9 cellular contexts compared by ENCODE assay signal in genomic region chr7:133082390-133082766, GRCh38. TPM values are rescaled to one million over a fixed set of nuclear protein-coding genes. Genes with fewer than 3 reads are reported as not detected.
DNase-seq lines count a peak whose midpoint lies in the region; ATAC-seq, FAIRE-seq and TF ChIP-seq lines count a peak whose summit lies in the region.
"Had no signal": no experiment of that assay in that cellular context is flagged by ENCODE, and none has a peak within 500 bp of the region (broad histone marks: within the 10 kb centered on the region; RNA-seq: fewer than 3 reads in every experiment).

No MANE protein-coding gene starts in this region.

- peak overlapping the region; percentile 92 for H3K4me2 ChIP-seq in HepG2 (ENCODE audit: low read depth, low read length)

- H3K4me1 ChIP-seq in HepG2 (ENCODE audit: insufficient read depth, low read length): peaks cover 28% of the 10 kb centered on the region
- H3K4me1 ChIP-seq in right lobe of liver: peaks cover 0 to 21% (median 1%) of the 10 kb centered on the region in 4 donors
- peaks cover 9% of the 10 kb centered on the region for H3K4me1 ChIP-seq in mononuclear cell (ENCODE audit: insufficient read depth, low read length)
- H3K4me1 ChIP-seq in vagina: peaks cover 27% of the 10 kb centered on the region
- H3K4me1 ChIP-seq in HAP-1: peaks cover 17% of the 10 kb centered on the region

- peaks cover 43% of the 10 kb centered on the region for H3K79me2 ChIP-seq in HepG2 (ENCODE audit: insufficient read depth, low read length)

- H4K20me1 ChIP-seq in HepG2 (ENCODE audit: insufficient read depth, low read length): no peaks in the 10 kb centered on the region

- H3K9ac ChIP-seq in HepG2 (ENCODE audit: insufficient read depth, low read depth, low read length): peak overlapping the region; percentile 49

- no peak for TF ChIP-seq RAD21 in HepG2 (CRISPR knock-in tag; IDR thresholded peaks at IDR 0.05)

- TF ChIP-seq POLR2A in HepG2 (IDR thresholded peaks at IDR 0.05; ENCODE audit: insufficient read depth in 1 of 2, low read depth in 2 of 2, low read length in 2 of 2) (no peak), right lobe of liver (IDR thresholded peaks at IDR 0.05) (no peak), vagina (IDR thresholded peaks at IDR 0.05) (no peak)

- H3K4me1 Mint-ChIP-seq in WTC11: peaks cover 32% of the 10 kb centered on the region

- no peak for TF ChIP-seq EP300 in HepG2 (IDR thresholded peaks at IDR 0.05; ENCODE audit: low read depth in 2 of 2, low read length in 2 of 2)
- TF ChIP-seq EP300 in HepG2 (CRISPR knock-in tag; IDR thresholded peaks at IDR 0.05; ENCODE audit: borderline replicate concordance): no peak

- peak overlapping the region; percentile 36; the same call in 1 of the 2 replicates for H3K27ac Mint-ChIP-seq in WTC11

- DNase-seq in HepG2 (ENCODE audit: low spot score) (no peak), right lobe of liver (no peak), WTC11 (ENCODE audit: low spot score) (no peak), vagina (ENCODE audit: extremely low spot score in 2 of 2) (no peak), HAP-1 (ENCODE audit: low spot score in 2 of 2) (no peak)
- DNase-seq in central memory CD4-positive, alpha-beta T cell: no peak

- no peaks in the 10 kb centered on the region for H3K9me3 Mint-ChIP-seq in WTC11

- H3K4me3 Mint-ChIP-seq in WTC11: peak overlapping the region; percentile 93

- no peaks in the 10 kb centered on the region for H3K27me3 Mint-ChIP-seq in WTC11 (ENCODE audit: low read depth)

- no TSS peak for BruUV-seq in HepG2 (replicated peaks; lab: Mats Ljungman, UMichigan)

- H3K27me3 ChIP-seq in HepG2 (ENCODE audit: control insufficient read depth in 1 of 2, insufficient read depth in 2 of 2, low read length in 2 of 2) (peaks cover 0 to 13% of the 10 kb centered on the region in 2 experiments; a peak in 1 of 5 replicates), right lobe of liver (no peaks in the 10 kb centered on the region), mononuclear cell (ENCODE audit: insufficient read depth, low read length) (no peaks in the 10 kb centered on the region), vagina (no peaks in the 10 kb centered on the region), HAP-1 (ENCODE audit: low read depth) (peaks cover 11% of the 10 kb centered on the region)
- H3K27me3 ChIP-seq: left lung had no signal

- no peaks in the 10 kb centered on the region; the same call in 1 of the 2 replicates for H3K36me3 Mint-ChIP-seq in WTC11

- TF ChIP-seq CTCF in HepG2 (CRISPR knock-in tag; IDR thresholded peaks at IDR 0.05) (no peak), right lobe of liver (IDR thresholded peaks at IDR 0.05) (no peak), WTC11 (IDR thresholded peaks at IDR 0.05) (no peak), vagina (IDR thresholded peaks at IDR 0.05) (no peak)

- H3K27ac ChIP-seq in HepG2 (ENCODE audit: extremely low read length, insufficient read depth, low read length) (no peak overlapping the region), right lobe of liver (no peak overlapping the region), vagina (peak overlapping the region; percentile 80)

- FAIRE-seq in HepG2 (lab: Jason Lieb, UNC): no peak

- in situ Hi-C loops in HepG2 (cut with HindIII; ENCODE audit: extremely low pct_ligation_motif_present, low pct_unique_long_range_greater_than_20kb): no loop called here
- in situ Hi-C loops in HAP-1 (cut with MboI; ENCODE audit: low sequenced_read_pairs): no loop called here

- intact Hi-C loops in HepG2 (cut with micrococcal nuclease; ENCODE audit: unreplicated experiment) (no loop called here), right lobe of liver (cut with DNase I) (no loop called here), vagina (cut with DNase I) (no loop called here)

- ATAC-seq in HepG2 (peak; percentile 10), right lobe of liver (no peak), WTC11 (no peak), HG03378 (IDR thresholded peaks at IDR 0.05; ENCODE audit: unreplicated experiment) (no peak)

- POLR2A ChIA-PET in HepG2 (lab: Yijun Ruan, JAX) (interaction anchor here (0.6 to 1.1 kb wide), 5 partner anchors 9 to 398 kb away, joined by 3 to 6 read pairs (median 5); partner anchors contain the start of gene EXOC4), WTC11 (lab: Charles Lee) (interaction anchor here (0.9 kb wide), 1 partner anchor 12 kb away, joined by 3 read pairs; no protein-coding TSS in a partner anchor)

- H3K36me3 ChIP-seq in HepG2 (replicated peaks in 1 of 2; ENCODE audit: control insufficient read depth in 1 of 2, insufficient read depth in 2 of 2, low read length in 2 of 2) (no peaks in the 10 kb centered on the region), right lobe of liver (no peaks in the 10 kb centered on the region), vagina (no peaks in the 10 kb centered on the region), HAP-1 (replicated peaks) (peaks cover 3% of the 10 kb centered on the region; the same call in 1 of the 2 replicates)
- H3K36me3 ChIP-seq: left lung had no signal

- H3K9me3 ChIP-seq in HepG2 (ENCODE audit: low read length) (no peaks in the 10 kb centered on the region), right lobe of liver (no peaks in the 10 kb centered on the region), mononuclear cell (ENCODE audit: low read depth, low read length) (no peaks in the 10 kb centered on the region), vagina (no peaks in the 10 kb centered on the region), HAP-1 (no peaks in the 10 kb centered on the region)
- H3K9me3 ChIP-seq: left lung had no signal

- WGBS in HepG2 (ENCODE audit: low lambda C conversion rate): 19% methylated on average over 3 of the region's 3 CpGs
- 82% methylated on average over 3 of the region's 3 CpGs for WGBS in right lobe of liver (ENCODE audit: insufficient coverage, low coverage, low lambda C conversion rate, missing lambda C conversion rate)

- CTCF ChIA-PET in HepG2 (lab: Yijun Ruan, JAX; ENCODE audit: low intra/inter-chr PET ratio, low total read pairs): no interaction called here
- CTCF ChIA-PET in WTC11 (lab: Charles Lee): interaction anchor here (0.9 to 1.5 kb wide), 4 partner anchors 9 to 352 kb away, joined by 3 to 6 read pairs (median 4); no protein-coding TSS in a partner anchor

- H2AFZ ChIP-seq in HepG2 (ENCODE audit: low read length): peak overlapping the region; percentile 100

- H3K4me3 ChIP-seq in HepG2 (replicated peaks in 1 of 3; ENCODE audit: insufficient read depth in 1 of 3, low read depth in 2 of 3, low read length in 3 of 3): peak overlapping the region; percentile 52 to 93 (median 55); a peak in 4 of 6 replicates
- H3K4me3 ChIP-seq in right lobe of liver: no peak overlapping the region
- H3K4me3 ChIP-seq in mononuclear cell (ENCODE audit: low read length): peak overlapping the region; percentile 89
- peak overlapping the region; percentile 89 to 95 for H3K4me3 ChIP-seq in vagina
- H3K4me3 ChIP-seq in HAP-1: no peak overlapping the region; the same call in 1 of the 2 replicates

TF ChIP-seq in WTC11, 78 proteins besides CTCF, POLR2A, EP300 and RAD21 (continues in another document):
- TF ChIP-seq E2F1 (CRISPR knock-in tag; IDR thresholded peaks at IDR 0.05) (no peak), ZNF263 (CRISPR knock-in tag; IDR thresholded peaks at IDR 0.05; ENCODE audit: low read depth) (no peak), PRRX2 (CRISPR knock-in tag; IDR thresholded peaks at IDR 0.05) (no peak), IRF2 (CRISPR knock-in tag; IDR thresholded peaks at IDR 0.05; ENCODE audit: borderline replicate concordance, low read depth) (no peak), KAT7 (CRISPR knock-in tag; IDR thresholded peaks at IDR 0.05; ENCODE audit: borderline replicate concordance) (no peak)

RNA-seq across cellular contexts. Expression of gene CHCHD3, which starts 0.5 kb away (rescaled TPM):
- 86.8 and 113 TPM in 2 replicates for total RNA-seq in HepG2 (2016; rRNA removed; fragmentation: Illumina TruSeq; extraction: Trizol)
- total RNA-seq in HepG2 (2016; cell fraction: cytosol; rRNA removed; fragmentation: Illumina TruSeq; extraction: Trizol; ENCODE audit: low read depth): 29.7 and 33.8 TPM in 2 replicates
- total RNA-seq in HepG2 (2016; cell fraction: insoluble cytoplasmic fraction; rRNA removed; fragmentation: Illumina TruSeq; extraction: Trizol): 87.0 and 114 TPM in 2 replicates
- total RNA-seq in HepG2 (2016; cell fraction: membrane; rRNA removed; fragmentation: Illumina TruSeq; extraction: Trizol): 54.7 and 58.0 TPM in 2 replicates
- total RNA-seq in HepG2 (2016; cell fraction: nucleus; rRNA removed; fragmentation: Illumina TruSeq; extraction: Trizol): 52.8 and 60.4 TPM in 2 replicates
- 27.1 and 32.7 TPM in 2 replicates for polyA plus RNA-seq in HepG2 (2011; rRNA removed)
- polyA plus RNA-seq in HepG2 (2011; cell fraction: cytosol; rRNA removed): 23.8 and 33.2 TPM in 2 replicates
- polyA plus RNA-seq in HepG2 (2011; cell fraction: nucleus; rRNA removed): 10.2 and 11.3 TPM in 2 replicates
- 39.2 and 41.8 TPM in 2 replicates for polyA plus RNA-seq in HepG2 (2012)
- 26.9 and 31.2 TPM in 2 replicates for polyA plus RNA-seq in HepG2 (2016; cell fraction: cytosol; fragmentation: Illumina TruSeq; extraction: Trizol; ENCODE audit: low read depth)
- 106 and 107 TPM in 2 replicates for polyA plus RNA-seq in HepG2 (2016; cell fraction: insoluble cytoplasmic fraction; fragmentation: Illumina TruSeq; extraction: Trizol; ENCODE audit: low read depth)
- polyA plus RNA-seq in HepG2 (2016; cell fraction: membrane; fragmentation: Illumina TruSeq; extraction: Trizol; ENCODE audit: low read depth): 40.2 and 43.6 TPM in 2 replicates
- 40.1 and 42.8 TPM in 2 replicates for polyA plus RNA-seq in HepG2 (2016; cell fraction: nucleus; fragmentation: Illumina TruSeq; extraction: Trizol; ENCODE audit: insufficient read depth, low read depth)
- polyA minus RNA-seq in HepG2 (2011; rRNA and poly(A)+ RNA removed; ENCODE audit: low replicate concordance): 16.7 and 45.4 TPM in 2 replicates
- 22.4 and 36.4 TPM in 2 replicates for polyA minus RNA-seq in HepG2 (2011; cell fraction: cytosol; rRNA and poly(A)+ RNA removed)
- polyA minus RNA-seq in HepG2 (2011; cell fraction: nucleus; rRNA and poly(A)+ RNA removed): 50.9 and 57.8 TPM in 2 replicates
- total RNA-seq in right lobe of liver: 10 to 100 TPM; 16.5 to 42.6 (median 21.6) TPM
- total RNA-seq in WTC11 (2021): 105 to 114 TPM (median 106 TPM) in 3 replicates
- total RNA-seq in mononuclear cell: 31.1 TPM
- total RNA-seq in vagina: 50.6 TPM

Comparison
In these comparisons a context has a peak if more than half of its experiments do, and no peak if none do; other contexts are left out.
1. H3K4me3 ChIP-seq: peak in HepG2 (3 of 3), mononuclear cell (single experiment) and vagina (2 of 2); none in right lobe of liver (0 of 3) and HAP-1 (single experiment).
2. Of the 50 proteins assayed by ChIP-seq in both HepG2 and WTC11: peak only in HepG2: ZBTB43; only in WTC11: none; in both: none; in neither: 49.